ENCODE assay signal across 16 cellular contexts in the genomic region with DNA sequence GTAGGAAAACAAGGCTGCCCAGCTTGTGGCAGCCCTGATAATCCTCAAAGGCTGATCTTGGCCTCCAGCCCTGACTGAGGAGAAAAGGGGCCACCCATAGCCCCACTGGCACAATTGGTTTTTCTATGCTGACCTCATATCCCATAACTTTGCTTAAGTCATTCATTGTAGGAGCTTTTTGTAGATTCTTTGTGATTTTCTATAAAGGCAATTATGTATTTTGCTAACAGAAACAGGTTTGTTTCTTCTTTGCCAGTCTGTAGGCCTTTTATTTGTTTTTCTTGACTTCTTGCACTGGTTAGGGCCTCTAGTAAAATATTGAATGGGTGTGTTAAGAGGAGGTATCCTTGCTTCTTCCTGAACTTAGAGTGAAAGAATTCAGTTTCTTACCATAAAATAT.
DNase-seq lines count a peak whose midpoint lies in the region; ATAC-seq and TF ChIP-seq lines count a peak whose summit lies in the region.
"Had no signal": no experiment of that assay in that cellular context is flagged by ENCODE, and none has a peak within 500 bp of the region (broad histone marks: within the 10 kb centered on the region; RNA-seq: fewer than 3 reads in every experiment).

No MANE protein-coding gene starts in this region.

- TF ChIP-seq CTCF in HEK293 (tag by site-specific recombination; IDR thresholded peaks at IDR 0.05) = no peak
- TF ChIP-seq CTCF in PC-3 (conservative IDR thresholded peaks at IDR 0.05; ENCODE audit: low read depth, low read length) = no peak

- H3K9me3 ChIP-seq in HEK293 (ENCODE audit: control insufficient read depth, insufficient read depth, low read depth, low read length) (no peaks in the 10 kb centered on the region), PC-3 (ENCODE audit: low read length) (no peaks in the 10 kb centered on the region)

- no peak for DNase-seq in PC-3
- peak; percentile 70 for DNase-seq in SK-MEL-5 (ENCODE audit: low read depth, low spot score)
- DNase-seq in germinal center (ENCODE audit: low spot score) = no peak
- no peak for DNase-seq in DMS153 treated with DMSO at 0.1 percent for 48 hours (lab: John Stamatoyannopoulos, UW; ENCODE audit: unreplicated experiment)
- DNase-seq: CD4-positive, CD25-positive, alpha-beta regulatory T cell; CD8-positive, alpha-beta T cell; DMS 273 treated with DMSO at 0.1 percent for 48 hours; DMS53; DMS79 treated with DMSO at 0.1 percent for 48 hours; GF-D8; GOT3 had no signal

- in situ Hi-C loops in SK-MEL-5 (cut with HindIII; ENCODE audit: low pct_unique_long_range_greater_than_20kb, low sequenced_read_pairs) = no loop called here

- H4K20me1 ChIP-seq in PC-3 (ENCODE audit: low read length) = no peaks in the 10 kb centered on the region
- H4K20me1 ChIP-seq: BLaER1 had no signal

- BruUV-seq in PC-3 (replicated peaks; lab: Mats Ljungman, UMichigan) = no TSS peak

- no peak overlapping the region for H3K27ac ChIP-seq in HEK293 (ENCODE audit: extremely low read depth, low read depth, low read length)
- H3K27ac ChIP-seq in PC-3 (ENCODE audit: low read length) = no peak overlapping the region
- H3K27ac ChIP-seq: BLaER1, C4-2B had no signal

- POLR2A ChIA-PET in HEK293 (lab: Yijun Ruan, JAX) (no interaction called here), PC-3 (lab: Charles Lee; ENCODE audit: unreplicated experiment) (no interaction called here)

- peak; percentile 11; the same call in 1 of the 2 replicates for ATAC-seq in PC-3
- ATAC-seq in activated CD4-positive, CD25-positive, alpha-beta regulatory T cell treated with anti-CD3 and anti-CD28 coated beads, Interleukin-2, amount 50 U/mL, for 24 hours = no peak
- ATAC-seq: CD8-positive, alpha-beta T cell had no signal

- intact Hi-C loops in PC-3 (cut with micrococcal nuclease) = loop anchor here (5.0 kb wide), 1 partner anchor 81 kb away; a partner anchor contains a TSS

- no peaks in the 10 kb centered on the region for H3K27me3 ChIP-seq in PC-3 (ENCODE audit: low read length)
- H3K27me3 ChIP-seq: BLaER1 had no signal

- no peaks in the 10 kb centered on the region for H3K79me2 ChIP-seq in PC-3 (ENCODE audit: low read length)

- H2AFZ ChIP-seq in PC-3 (ENCODE audit: low read length) = no peak overlapping the region

- H3K36me3 ChIP-seq in HEK293 (ENCODE audit: control insufficient read depth in 2 of 2, insufficient read depth in 1 of 2, low read length in 2 of 2) (no peaks in the 10 kb centered on the region), PC-3 (ENCODE audit: low read depth, low read length) (no peaks in the 10 kb centered on the region)
- H3K36me3 ChIP-seq: BLaER1, HAP-1 had no signal

- no peak overlapping the region for H3K4me2 ChIP-seq in PC-3 (ENCODE audit: low read length)
- H3K4me2 ChIP-seq: BLaER1 had no signal

- CTCF ChIA-PET in HEK293 (lab: Yijun Ruan, JAX) (interaction anchor here (0.6 kb wide), 1 partner anchor 46 kb away, joined by 3 read pairs; no protein-coding TSS in a partner anchor), PC-3 (lab: Charles Lee) (no interaction called here)

- no peaks in the 10 kb centered on the region for H3K4me1 ChIP-seq in HEK293 (ENCODE audit: control insufficient read depth, insufficient read depth, low read length)
- peaks cover 24% of the 10 kb centered on the region for H3K4me1 ChIP-seq in PC-3 (ENCODE audit: insufficient read depth, low read length)

- no peak overlapping the region for H3K9ac ChIP-seq in PC-3 (ENCODE audit: low read length)
- H3K9ac ChIP-seq: BLaER1 had no signal

- H3F3A ChIP-seq in PC-3 (ENCODE audit: low read length, unreplicated experiment) = peaks cover 4% of the 10 kb centered on the region

- H3K4me3 ChIP-seq in HEK293 (ENCODE audit: low read depth, low read length) (no peak overlapping the region), PC-3 (ENCODE audit: low read length) (no peak overlapping the region)
- H3K4me3 ChIP-seq: BLaER1, HAP-1 had no signal

- no peaks in the 10 kb centered on the region for H3K9me2 ChIP-seq in PC-3 (replicated peaks; ENCODE audit: low read length)

TF ChIP-seq in HEK293, 187 proteins besides CTCF, POLR2A, EP300 and RAD21:
- TF ChIP-seq, protein P1, sequence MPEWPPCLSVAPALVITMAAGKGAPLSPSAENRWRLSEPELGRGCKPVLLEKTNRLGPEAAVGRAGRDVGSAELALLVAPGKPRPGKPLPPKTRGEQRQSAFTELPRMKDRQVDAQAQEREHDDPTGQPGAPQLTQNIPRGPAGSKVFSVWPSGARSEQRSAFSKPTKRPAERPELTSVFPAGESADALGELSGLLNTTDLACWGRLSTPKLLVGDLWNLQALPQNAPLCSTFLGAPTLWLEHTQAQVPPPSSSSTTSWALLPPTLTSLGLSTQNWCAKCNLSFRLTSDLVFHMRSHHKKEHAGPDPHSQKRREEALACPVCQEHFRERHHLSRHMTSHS (tag by site-specific recombination; IDR thresholded peaks at IDR 0.05) = no peak
- TF ChIP-seq ZNF335 (tag by site-specific recombination; conservative IDR thresholded peaks at IDR 0.05) (0 out of 2 replicates have a peak, but pooled peaks have one; percentile 16), ZNF560 (tag by site-specific recombination; IDR thresholded peaks at IDR 0.05; ENCODE audit: borderline replicate concordance) (no peak), ZNF157 (tag by site-specific recombination; IDR thresholded peaks at IDR 0.05) (no peak), SETDB1 (IDR thresholded peaks at IDR 0.05; ENCODE audit: insufficient read length, low read length) (peak; percentile 34)
- TF ChIP-seq, protein P2, sequence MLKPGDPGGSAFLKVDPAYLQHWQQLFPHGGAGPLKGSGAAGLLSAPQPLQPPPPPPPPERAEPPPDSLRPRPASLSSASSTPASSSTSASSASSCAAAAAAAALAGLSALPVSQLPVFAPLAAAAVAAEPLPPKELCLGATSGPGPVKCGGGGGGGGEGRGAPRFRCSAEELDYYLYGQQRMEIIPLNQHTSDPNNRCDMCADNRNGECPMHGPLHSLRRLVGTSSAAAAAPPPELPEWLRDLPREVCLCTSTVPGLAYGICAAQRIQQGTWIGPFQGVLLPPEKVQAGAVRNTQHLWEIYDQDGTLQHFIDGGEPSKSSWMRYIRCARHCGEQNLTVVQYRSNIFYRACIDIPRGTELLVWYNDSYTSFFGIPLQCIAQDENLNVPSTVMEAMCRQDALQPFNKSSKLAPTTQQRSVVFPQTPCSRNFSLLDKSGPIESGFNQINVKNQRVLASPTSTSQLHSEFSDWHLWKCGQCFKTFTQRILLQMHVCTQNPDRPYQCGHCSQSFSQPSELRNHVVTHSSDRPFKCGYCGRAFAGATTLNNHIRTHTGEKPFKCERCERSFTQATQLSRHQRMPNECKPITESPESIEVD (tag by site-specific recombination; IDR thresholded peaks at IDR 0.05) = peak; percentile 81
